In genomic region chr3:11509175-11510000, GRCh38 we compare ENCODE assay signal across 8 cellular contexts.
DNase-seq lines count a peak whose midpoint lies in the region; ATAC-seq, FAIRE-seq and TF ChIP-seq lines count a peak whose summit lies in the region.

No MANE protein-coding gene starts in this region.

- ATAC-seq in pancreas (peak; percentile 95 to 99 (median 98)), GM19463 (IDR thresholded peaks at IDR 0.05; ENCODE audit: unreplicated experiment) (no peak)

- H3K27ac ChIP-seq in SJCRH30 (no peak overlapping the region; the same call in none of the 2 replicates), pancreas (peak overlapping the region in 3 of 4 donors; percentile 13 to 74 (median 69))

- no peaks in the 10 kb centered on the region for H3K9me3 ChIP-seq in SJCRH30 (replicated peaks)
- no peaks in the 10 kb centered on the region for H3K9me3 ChIP-seq in pancreas

- no peak for TF ChIP-seq CTCF in pancreas (IDR thresholded peaks at IDR 0.05)

- H3K4me3 ChIP-seq in SJCRH30, result no peak overlapping the region
- H3K4me3 ChIP-seq in pancreas, result no peak overlapping the region

- WGBS in pancreas, 2 donors, result 20 to 21% methylated on average over 9 of the region's 9 CpGs

- H3K36me3 ChIP-seq in SJCRH30, result no peaks in the 10 kb centered on the region
- no peaks in the 10 kb centered on the region for H3K36me3 ChIP-seq in pancreas

- intact Hi-C loops in pancreas (cut with DNase I), result no loop called here

- DNase-seq in HS-5 (ENCODE audit: low read depth), result peak; percentile 29
- DNase-seq in SJCRH30, result peak; percentile 54 to 66
- DNase-seq in foreskin melanocyte, result peak; percentile 74
- DNase-seq in pancreas, result peak; percentile 67 to 82 (median 75)
- no peak for DNase-seq in CD1c-positive myeloid dendritic cell (ENCODE audit: extremely low spot score)
- no peak for DNase-seq in stimulated activated CD4-positive, alpha-beta T cell treated with anti-CD3 and anti-CD28 coated beads, Interleukin-12 subunit alpha, Interleukin-12 subunit beta, amount 100 ng/mL, for 4 hours
- DNase-seq in effector CD4-positive, alpha-beta T cell, result no peak

- peak; percentile 60 for FAIRE-seq in pancreas (lab: Jason Lieb, UNC)

- peaks cover 22% of the 10 kb centered on the region for H3K4me1 ChIP-seq in SJCRH30
- H3K4me1 ChIP-seq in pancreas, result peaks cover 13 to 22% (median 20%) of the 10 kb centered on the region in 3 donors

- H3K27me3 ChIP-seq in SJCRH30, result no peaks in the 10 kb centered on the region
- H3K27me3 ChIP-seq in pancreas, result no peaks in the 10 kb centered on the region

Comparison
In these comparisons a context has a peak if more than half of its experiments do, and no peak if none do; other contexts are left out.
1. DNase-seq: peak in HS-5 (single experiment), SJCRH30 (2 of 2), foreskin melanocyte (single experiment) and pancreas (6 of 6); none in CD1c-positive myeloid dendritic cell (single experiment), stimulated activated CD4-positive, alpha-beta T cell treated with anti-CD3 and anti-CD28 coated beads, Interleukin-12 subunit alpha, Interleukin-12 subunit beta, amount 100 ng/mL, for 4 hours (single experiment) and effector CD4-positive, alpha-beta T cell (single experiment).